28 cellular contexts compared by ENCODE assay signal in genomic region chr13:48551329-48551728, GRCh38.
"Had no signal": no experiment of that assay in that cellular context is flagged by ENCODE, and none has a peak within 500 bp of the region (broad histone marks: within the 10 kb centered on the region; RNA-seq: fewer than 3 reads in every experiment).

No MANE protein-coding gene starts in this region.

- H3K27ac Mint-ChIP-seq: activated naive CD4-positive, alpha-beta T cell treated with anti-CD3 and anti-CD28 coated beads for 36 hours; activated naive CD8-positive, alpha-beta T cell treated with anti-CD3 and anti-CD28 coated beads for 36 hours; activated T-helper 1 cell treated with anti-CD3 and anti-CD28 coated beads, Interleukin-12 subunit alpha, Interleukin-12 subunit beta, Interleukin-2, Interleukin-4 antibody, amounts not matched to agents 30 ng/mL and 10 ng/mL and 1 ng/mL, durations not matched to agents 14 hours and 24 hours and 36 hours; brain; naive thymus-derived CD8-positive, alpha-beta T cell; stimulated activated memory B cell treated with anti-CD40 and anti-IgM and Interleukin-4, amounts not matched to agents 10 μg/mL and 1 μg/mL and 100 μg/mL, for 72 hours; stimulated activated naive CD8-positive, alpha-beta T cell treated with anti-CD3 and anti-CD28 coated beads, Interleukin-15, amount 100 ng/mL, for 72 hours; T-helper 17 cell; type B pancreatic cell; WTC11 had no signal

- H3K27me3 Mint-ChIP-seq: brain, T-helper 17 cell, type B pancreatic cell had no signal

- H3K9me3 Mint-ChIP-seq: type B pancreatic cell had no signal

- H3K36me3 Mint-ChIP-seq: brain; stimulated activated memory B cell treated with anti-CD40 and anti-IgM and Interleukin-4, amounts not matched to agents 10 μg/mL and 1 μg/mL and 100 μg/mL, for 72 hours; type B pancreatic cell had no signal

- ATAC-seq: gastrocnemius medialis; left cardiac atrium; left ventricle myocardium superior; naive thymus-derived CD8-positive, alpha-beta T cell; stimulated activated memory B cell treated with anti-CD40 and anti-IgM and Interleukin-4, amounts not matched to agents 10 μg/mL and 1 μg/mL and 100 μg/mL, for 72 hours; stimulated activated naive CD8-positive, alpha-beta T cell treated with anti-CD3 and anti-CD28 coated beads, Interleukin-15, amount 100 ng/mL, for 72 hours; T-helper 17 cell; WTC11 had no signal

- H3K4me3 Mint-ChIP-seq: activated naive CD4-positive, alpha-beta T cell treated with anti-CD3 and anti-CD28 coated beads for 36 hours; activated naive CD8-positive, alpha-beta T cell treated with anti-CD3 and anti-CD28 coated beads for 36 hours; activated T-helper 1 cell treated with anti-CD3 and anti-CD28 coated beads, Interleukin-12 subunit alpha, Interleukin-12 subunit beta, Interleukin-2, Interleukin-4 antibody, amounts not matched to agents 30 ng/mL and 10 ng/mL and 1 ng/mL, durations not matched to agents 14 hours and 24 hours and 36 hours; brain; naive thymus-derived CD8-positive, alpha-beta T cell; neural crest cell; stimulated activated memory B cell treated with anti-CD40 and anti-IgM and Interleukin-4, amounts not matched to agents 10 μg/mL and 1 μg/mL and 100 μg/mL, for 72 hours; stimulated activated naive CD8-positive, alpha-beta T cell treated with anti-CD3 and anti-CD28 coated beads, Interleukin-15, amount 100 ng/mL, for 72 hours; T-helper 17 cell; type B pancreatic cell; WTC11 had no signal

- H3K4me1 Mint-ChIP-seq: activated naive CD8-positive, alpha-beta T cell treated with anti-CD3 and anti-CD28 coated beads for 36 hours; brain; neural crest cell; stimulated activated memory B cell treated with anti-CD40 and anti-IgM and Interleukin-4, amounts not matched to agents 10 μg/mL and 1 μg/mL and 100 μg/mL, for 72 hours; stimulated activated naive CD8-positive, alpha-beta T cell treated with anti-CD3 and anti-CD28 coated beads, Interleukin-15, amount 100 ng/mL, for 72 hours; T-helper 17 cell; WTC11 had no signal

- DNase-seq: activated CD4-positive, alpha-beta T cell treated with anti-CD3 and anti-CD28 coated beads, Interleukin-2, amount 50 U/mL, for 4 hours; activated CD8-positive, alpha-beta memory T cell treated with anti-CD3 and anti-CD28 coated beads, Interleukin-2, amount 50 U/mL, for 4 hours; activated effector memory CD4-positive, alpha-beta T cell treated with anti-CD3 and anti-CD28 coated beads, Interleukin-2, amount 50 U/mL, for 16 hours; activated naive CD4-positive, alpha-beta T cell treated with anti-CD3 and anti-CD28 coated beads for 36 hours; activated naive CD8-positive, alpha-beta T cell treated with anti-CD3 and anti-CD28 coated beads for 36 hours; activated T-cell treated with anti-CD3 and anti-CD28 coated beads, Interleukin-2, amount 50 U/mL, for 1 hour; adrenal gland; dorsolateral prefrontal cortex; effector memory CD4-positive, alpha-beta T cell; gastrocnemius medialis; left cardiac atrium; left ventricle myocardium superior; naive thymus-derived CD8-positive, alpha-beta T cell; occipital lobe; stimulated activated CD4-positive, alpha-beta T cell treated with anti-CD3 and anti-CD28 coated beads, Interleukin-1b, Interleukin-23, amount 100 ng/mL, for 48 hours; stimulated activated CD4-positive, alpha-beta T cell treated with anti-CD3 and anti-CD28 coated beads, Interleukin-4, amount 100 ng/mL, for 4 hours; stimulated activated CD8-positive, alpha-beta memory T cell treated with anti-CD3 and anti-CD28 coated beads, Interleukin-4, amount 100 ng/mL, for 48 hours; stimulated activated naive CD8-positive, alpha-beta T cell treated with anti-CD3 and anti-CD28 coated beads, Interleukin-15, amount 100 ng/mL, for 72 hours; substantia nigra; T-helper 17 cell; T1000; uterus had no signal
